1 cellular context compared by ENCODE assay signal in the genomic region with DNA sequence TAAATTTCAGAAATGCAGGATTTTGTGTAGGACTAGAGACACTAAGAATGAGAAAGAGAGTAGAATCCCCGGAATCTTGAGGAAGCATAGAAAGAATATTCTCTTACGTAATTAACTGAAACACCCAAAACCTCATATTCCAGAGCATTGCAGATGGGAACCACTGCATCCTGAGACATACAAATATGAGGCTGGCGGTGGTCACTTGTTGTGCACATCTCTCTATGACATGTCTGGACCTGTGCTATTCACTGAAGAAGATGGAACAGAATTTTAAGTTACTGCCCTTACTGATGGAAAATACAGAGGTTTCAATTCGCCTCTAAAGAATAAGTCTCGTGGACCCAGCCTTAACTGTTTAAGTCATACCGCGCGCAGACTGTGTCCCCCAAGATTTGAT.
TF ChIP-seq lines count a peak whose summit lies in the region.

No MANE protein-coding gene starts in this region.

TF ChIP-seq in H1, 55 proteins besides CTCF, POLR2A, EP300 and RAD21:
- TF ChIP-seq KDM5A (IDR thresholded peaks at IDR 0.05; ENCODE audit: low read length) (no peak), RNF2 (IDR thresholded peaks at IDR 0.05; ENCODE audit: borderline replicate concordance, low read depth, low read length, missing control alignments, poor library complexity, severe bottlenecking) (no peak), TAF7 (optimal IDR thresholded peaks at IDR 0.05; ENCODE audit: borderline replicate concordance, low read depth, low read length) (no peak), SIRT6 (IDR thresholded peaks at IDR 0.05; ENCODE audit: low read length) (no peak), SIN3A (conservative IDR thresholded peaks at IDR 0.05 in 1 of 2, IDR thresholded peaks at IDR 0.05 in 1 of 2; ENCODE audit: low read depth in 1 of 2, low read length in 2 of 2) (no peak), RXRA (IDR thresholded peaks at IDR 0.05; ENCODE audit: insufficient read depth, low read depth, low read length) (no peak), SP1 (IDR thresholded peaks at IDR 0.05; ENCODE audit: low read depth, low read length) (no peak), GTF2F1 (IDR thresholded peaks at IDR 0.05; ENCODE audit: borderline replicate concordance, low read depth, low read length) (no peak), ATF2 (IDR thresholded peaks at IDR 0.05; ENCODE audit: low read length) (no peak), CBX8 (IDR thresholded peaks at IDR 0.05; ENCODE audit: borderline replicate concordance, low read depth, low read length) (no peak), BRCA1 (IDR thresholded peaks at IDR 0.05; ENCODE audit: low read depth, low read length) (no peak), CHD7 (IDR thresholded peaks at IDR 0.05; ENCODE audit: insufficient replicate concordance, low read length) (no peak), RFX5 (IDR thresholded peaks at IDR 0.05; ENCODE audit: borderline replicate concordance, low read depth, low read length) (no peak), EGR1 (IDR thresholded peaks at IDR 0.05; ENCODE audit: borderline replicate concordance, low read depth, low read length) (no peak), YY1 (IDR thresholded peaks at IDR 0.05; ENCODE audit: low read depth, low read length) (no peak), TBP (IDR thresholded peaks at IDR 0.05; ENCODE audit: low read depth, low read length) (no peak), CTBP2 (IDR thresholded peaks at IDR 0.05; ENCODE audit: borderline replicate concordance, insufficient read depth, insufficient read length, low read length) (no peak), HDAC2 (IDR thresholded peaks at IDR 0.05; ENCODE audit: borderline replicate concordance in 1 of 2, low read depth in 2 of 2, low read length in 2 of 2) (no peak), SP2 (IDR thresholded peaks at IDR 0.05; ENCODE audit: low read length) (no peak)
